1 cellular context compared by ENCODE assay signal in the genomic region with DNA sequence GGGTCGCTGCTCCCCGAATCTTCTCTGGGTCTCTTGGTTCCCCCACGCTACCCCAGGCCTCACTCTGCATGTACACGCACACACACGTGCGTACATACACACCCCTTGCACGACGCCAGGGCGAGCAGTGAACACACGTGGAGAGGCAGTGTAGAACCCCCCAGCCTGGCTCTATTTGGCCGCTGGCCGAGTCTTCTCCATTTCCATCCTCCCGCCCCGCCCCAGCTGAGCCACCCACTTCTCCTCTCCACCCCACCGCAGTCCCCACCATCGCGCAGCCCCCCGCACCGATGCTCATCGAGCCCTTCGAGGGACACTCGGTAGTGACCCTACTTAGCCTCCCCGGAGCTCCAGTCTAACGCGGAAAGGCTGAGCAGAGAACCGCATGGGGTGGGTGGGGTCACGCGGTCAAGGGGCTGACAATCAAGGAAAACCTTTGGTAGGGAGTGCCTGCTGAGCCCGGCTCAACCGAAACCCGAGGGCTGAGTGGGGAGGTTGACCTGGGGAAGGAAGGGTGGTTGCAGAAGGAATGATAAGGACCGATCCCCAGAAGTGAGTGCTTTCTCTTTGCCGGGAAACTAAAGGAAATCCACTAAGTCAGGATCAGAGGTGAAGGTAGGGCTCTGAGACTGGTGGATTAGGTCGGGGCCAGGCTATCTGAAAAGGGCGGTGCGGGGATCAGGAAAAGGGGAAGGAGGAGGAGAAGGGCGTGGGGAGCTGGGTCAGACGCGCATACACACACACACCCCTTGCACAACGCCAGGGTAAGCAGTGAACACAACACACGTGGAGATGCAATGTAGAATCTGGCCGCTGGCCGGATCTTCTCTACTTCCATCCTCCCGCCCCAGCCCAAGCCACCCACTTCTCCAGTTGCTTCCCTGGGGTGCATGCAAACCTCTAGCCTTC.
TF ChIP-seq lines count a peak whose summit lies in the region.

No MANE protein-coding gene starts in this region.

TF ChIP-seq in HepG2, 621 proteins besides CTCF, POLR2A, EP300 and RAD21 (continued from another document and continues in another):
- TF ChIP-seq ZNF414 (CRISPR knock-in tag; IDR thresholded peaks at IDR 0.05): no peak
- no peak for TF ChIP-seq FOXA1 (IDR thresholded peaks at IDR 0.05)
- TF ChIP-seq FOXA1 (CRISPR knock-in tag; IDR thresholded peaks at IDR 0.05): no peak
- no peak for TF ChIP-seq CREBL2 (CRISPR knock-in tag; IDR thresholded peaks at IDR 0.05; ENCODE audit: borderline replicate concordance)
- no peak for TF ChIP-seq RBAK (CRISPR knock-in tag; IDR thresholded peaks at IDR 0.05)
- TF ChIP-seq FOXA3 (CRISPR knock-in tag; IDR thresholded peaks at IDR 0.05): no peak
- TF ChIP-seq POLR2AphosphoS5 (IDR thresholded peaks at IDR 0.05; ENCODE audit: low read depth, low read length): no peak
- no peak for TF ChIP-seq ZSCAN29 (CRISPR knock-in tag; conservative IDR thresholded peaks at IDR 0.05)
- no peak for TF ChIP-seq ZUFSP (CRISPR knock-in tag; IDR thresholded peaks at IDR 0.05; ENCODE audit: borderline replicate concordance)
- TF ChIP-seq HNF4G (IDR thresholded peaks at IDR 0.05; ENCODE audit: borderline replicate concordance, low read depth, low read length): no peak
- 0 out of 2 replicates have a peak, but pooled peaks have one; percentile 22 for TF ChIP-seq HNF4G (CRISPR knock-in tag; IDR thresholded peaks at IDR 0.05; ENCODE audit: borderline replicate concordance, low read depth)
- no peak for TF ChIP-seq PHF8 (CRISPR knock-in tag; IDR thresholded peaks at IDR 0.05)
- TF ChIP-seq CCAR2 (optimal IDR thresholded peaks at IDR 0.05; ENCODE audit: low read depth, low read length): no peak
- no peak for TF ChIP-seq DBP (CRISPR knock-in tag; IDR thresholded peaks at IDR 0.05; ENCODE audit: not compliant biosample characterization)
- TF ChIP-seq, protein P1, sequence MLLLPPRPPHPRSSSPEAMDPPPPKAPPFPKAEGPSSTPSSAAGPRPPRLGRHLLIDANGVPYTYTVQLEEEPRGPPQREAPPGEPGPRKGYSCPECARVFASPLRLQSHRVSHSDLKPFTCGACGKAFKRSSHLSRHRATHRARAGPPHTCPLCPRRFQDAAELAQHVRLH (CRISPR knock-in tag; IDR thresholded peaks at IDR 0.05; ENCODE audit: borderline replicate concordance, low read depth): no peak
- TF ChIP-seq REPIN1 (CRISPR knock-in tag; IDR thresholded peaks at IDR 0.05; ENCODE audit: borderline replicate concordance, low read depth): no peak
- TF ChIP-seq ZNF547 (CRISPR knock-in tag; IDR thresholded peaks at IDR 0.05): no peak
- TF ChIP-seq ATF2 (CRISPR knock-in tag; IDR thresholded peaks at IDR 0.05): no peak
- TF ChIP-seq MZF1 (CRISPR knock-in tag; IDR thresholded peaks at IDR 0.05; ENCODE audit: borderline replicate concordance): no peak
- TF ChIP-seq, protein P2, sequence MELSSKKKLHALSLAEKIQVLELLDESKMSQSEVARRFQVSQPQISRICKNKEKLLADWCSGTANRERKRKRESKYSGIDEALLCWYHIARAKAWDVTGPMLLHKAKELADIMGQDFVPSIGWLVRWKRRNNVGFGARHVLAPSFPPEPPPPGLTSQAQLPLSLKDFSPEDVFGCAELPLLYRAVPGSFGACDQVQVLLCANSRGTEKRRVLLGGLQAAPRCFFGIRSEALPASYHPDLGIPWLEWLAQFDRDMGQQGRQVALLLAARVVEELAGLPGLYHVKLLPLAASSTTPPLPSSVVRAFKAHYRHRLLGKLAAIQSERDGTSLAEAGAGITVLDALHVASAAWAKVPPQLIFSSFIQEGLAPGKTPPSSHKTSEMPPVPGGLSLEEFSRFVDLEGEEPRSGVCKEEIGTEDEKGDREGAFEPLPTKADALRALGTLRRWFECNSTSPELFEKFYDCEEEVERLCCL (CRISPR knock-in tag; IDR thresholded peaks at IDR 0.05; ENCODE audit: borderline replicate concordance): no peak
- no peak for TF ChIP-seq NFKBIZ (CRISPR knock-in tag; IDR thresholded peaks at IDR 0.05)
- no peak for TF ChIP-seq AGO2 (optimal IDR thresholded peaks at IDR 0.05; ENCODE audit: low read depth, low read length)
- TF ChIP-seq ZNF746 (CRISPR knock-in tag; IDR thresholded peaks at IDR 0.05): 0 out of 2 replicates have a peak, but pooled peaks have one; percentile 13
- TF ChIP-seq, protein P3, sequence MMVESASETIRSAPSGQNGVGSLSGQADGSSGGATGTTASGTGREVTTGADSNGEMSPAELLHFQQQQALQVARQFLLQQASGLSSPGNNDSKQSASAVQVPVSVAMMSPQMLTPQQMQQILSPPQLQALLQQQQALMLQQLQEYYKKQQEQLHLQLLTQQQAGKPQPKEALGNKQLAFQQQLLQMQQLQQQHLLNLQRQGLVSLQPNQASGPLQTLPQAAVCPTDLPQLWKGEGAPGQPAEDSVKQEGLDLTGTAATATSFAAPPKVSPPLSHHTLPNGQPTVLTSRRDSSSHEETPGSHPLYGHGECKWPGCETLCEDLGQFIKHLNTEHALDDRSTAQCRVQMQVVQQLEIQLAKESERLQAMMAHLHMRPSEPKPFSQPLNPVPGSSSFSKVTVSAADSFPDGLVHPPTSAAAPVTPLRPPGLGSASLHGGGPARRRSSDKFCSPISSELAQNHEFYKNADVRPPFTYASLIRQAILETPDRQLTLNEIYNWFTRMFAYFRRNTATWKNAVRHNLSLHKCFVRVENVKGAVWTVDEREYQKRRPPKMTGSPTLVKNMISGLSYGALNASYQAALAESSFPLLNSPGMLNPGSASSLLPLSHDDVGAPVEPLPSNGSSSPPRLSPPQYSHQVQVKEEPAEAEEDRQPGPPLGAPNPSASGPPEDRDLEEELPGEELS (CRISPR knock-in tag; IDR thresholded peaks at IDR 0.05): 0 out of 2 replicates have a peak, but pooled peaks have one; percentile 2
- no peak for TF ChIP-seq MTA1 (CRISPR knock-in tag; IDR thresholded peaks at IDR 0.05; ENCODE audit: borderline replicate concordance)
- TF ChIP-seq SP140L (CRISPR knock-in tag; IDR thresholded peaks at IDR 0.05; ENCODE audit: borderline replicate concordance): no peak; the same call in 1 of the 2 replicates
- TF ChIP-seq ZC3H4 (CRISPR knock-in tag; IDR thresholded peaks at IDR 0.05; ENCODE audit: borderline replicate concordance): no peak
- no peak for TF ChIP-seq SAP130 (CRISPR knock-in tag; IDR thresholded peaks at IDR 0.05; ENCODE audit: low read depth)
- TF ChIP-seq THAP9 (CRISPR knock-in tag; IDR thresholded peaks at IDR 0.05; ENCODE audit: borderline replicate concordance): 0 out of 2 replicates have a peak, but pooled peaks have one; percentile 45
- no peak for TF ChIP-seq ZMYM2 (CRISPR knock-in tag; IDR thresholded peaks at IDR 0.05)
- no peak for TF ChIP-seq ETS1 (CRISPR knock-in tag; IDR thresholded peaks at IDR 0.05)
- TF ChIP-seq, protein P4, sequence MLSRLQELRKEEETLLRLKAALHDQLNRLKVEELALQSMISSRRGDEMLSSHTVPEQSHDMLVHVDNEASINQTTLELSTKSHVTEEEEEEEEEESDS (CRISPR knock-in tag; IDR thresholded peaks at IDR 0.05; ENCODE audit: borderline replicate concordance): no peak
- no peak for TF ChIP-seq GMEB1 (CRISPR knock-in tag; IDR thresholded peaks at IDR 0.05; ENCODE audit: borderline replicate concordance)
- TF ChIP-seq ASH2L (IDR thresholded peaks at IDR 0.05; ENCODE audit: insufficient read length, low read depth, low read length): no peak
- no peak for TF ChIP-seq ATAD3A (CRISPR knock-in tag; IDR thresholded peaks at IDR 0.05)
- no peak for TF ChIP-seq KLF16 (CRISPR knock-in tag; IDR thresholded peaks at IDR 0.05)
- TF ChIP-seq CENPT (CRISPR knock-in tag; IDR thresholded peaks at IDR 0.05; ENCODE audit: low read depth): no peak
- TF ChIP-seq ZNF10 (CRISPR knock-in tag; IDR thresholded peaks at IDR 0.05; ENCODE audit: borderline replicate concordance, low read depth): no peak
- TF ChIP-seq ZNF501 (CRISPR knock-in tag; IDR thresholded peaks at IDR 0.05): no peak
- TF ChIP-seq HCFC1 (IDR thresholded peaks at IDR 0.05; ENCODE audit: low read depth, low read length): no peak
- TF ChIP-seq, protein P5, sequence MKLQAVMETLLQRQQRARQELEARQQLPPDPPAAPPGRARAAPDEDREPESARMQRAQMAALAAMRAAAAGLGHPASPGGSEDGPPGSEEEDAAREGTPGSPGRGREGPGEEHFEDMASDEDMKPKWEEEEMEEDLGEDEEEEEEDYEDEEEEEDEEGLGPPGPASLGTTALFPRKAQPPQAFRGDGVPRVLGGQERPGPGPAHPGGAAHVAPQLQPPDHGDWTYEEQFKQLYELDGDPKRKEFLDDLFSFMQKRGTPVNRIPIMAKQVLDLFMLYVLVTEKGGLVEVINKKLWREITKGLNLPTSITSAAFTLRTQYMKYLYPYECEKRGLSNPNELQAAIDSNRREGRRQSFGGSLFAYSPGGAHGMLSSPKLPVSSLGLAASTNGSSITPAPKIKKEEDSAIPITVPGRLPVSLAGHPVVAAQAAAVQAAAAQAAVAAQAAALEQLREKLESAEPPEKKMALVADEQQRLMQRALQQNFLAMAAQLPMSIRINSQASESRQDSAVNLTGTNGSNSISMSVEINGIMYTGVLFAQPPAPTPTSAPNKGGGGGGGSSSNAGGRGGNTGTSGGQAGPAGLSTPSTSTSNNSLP (IDR thresholded peaks at IDR 0.05; ENCODE audit: low read depth, low read length): no peak
- TF ChIP-seq XRCC5 (optimal IDR thresholded peaks at IDR 0.05; ENCODE audit: low read length): no peak
